In genomic region chr4:2802618-2803531, GRCh38 we compare ENCODE assay signal across 19 cellular contexts. TPM values are rescaled to one million over a fixed set of nuclear protein-coding genes. Genes with fewer than 3 reads are reported as not detected.
DNase-seq lines count a peak whose midpoint lies in the region; ATAC-seq, FAIRE-seq and TF ChIP-seq lines count a peak whose summit lies in the region.
"Had no signal": no experiment of that assay in that cellular context is flagged by ENCODE, and none has a peak within 500 bp of the region (broad histone marks: within the 10 kb centered on the region; RNA-seq: fewer than 3 reads in every experiment).

No MANE protein-coding gene starts in this region.

- RAD21 ChIA-PET in HCT116 (lab: Charles Lee; ENCODE audit: low non-redundant PET in 1 of 2, low total read pairs in 2 of 2, uncharacterized antibody in 2 of 2, unreplicated experiment in 2 of 2), result no interaction called here

- no peak for TF ChIP-seq EP300 in K562 (IDR thresholded peaks at IDR 0.05; ENCODE audit: low read length)

- H3K4me3 Mint-ChIP-seq in activated T-cell treated with anti-CD3 and anti-CD28 coated beads, Interleukin-2, amount 50 U/mL, for 4 hours, result no peak overlapping the region
- H3K4me3 Mint-ChIP-seq: activated CD4-positive, alpha-beta T cell treated with anti-CD3 and anti-CD28 coated beads, Interleukin-2, amount 10 ng/mL, durations not matched to agents 24 days and 14 days had no signal

- H3K9ac ChIP-seq in HCT116 (ENCODE audit: low read length) (no peak overlapping the region), K562 (ENCODE audit: insufficient read depth in 1 of 2, low read depth in 2 of 2, low read length in 2 of 2) (0 out of 4 replicates have a peak overlapping the region, but pooled peaks of 1 of the 2 experiments have one; percentile 19)

- H3K79me2 ChIP-seq in HCT116 (ENCODE audit: insufficient read depth, low read length) (no peaks in the 10 kb centered on the region), K562 (ENCODE audit: control insufficient read depth, insufficient read depth, low read length) (no peaks in the 10 kb centered on the region; the same call in 2 of the 3 replicates)

- no peaks in the 10 kb centered on the region for H3K9me3 Mint-ChIP-seq in activated T-cell treated with anti-CD3 and anti-CD28 coated beads, Interleukin-2, amount 50 U/mL, for 4 hours
- H3K9me3 Mint-ChIP-seq: activated CD4-positive, alpha-beta T cell treated with anti-CD3 and anti-CD28 coated beads, Interleukin-2, amount 10 ng/mL, durations not matched to agents 24 days and 14 days; naive B cell had no signal

- CTCF ChIA-PET in HCT116 (lab: Charles Lee), result interaction anchor here (0.8 kb wide), 1 partner anchor 9 kb away, joined by 3 read pairs; no protein-coding TSS in a partner anchor
- CTCF ChIA-PET in K562 (lab: Yijun Ruan, JAX; ENCODE audit: low intra/inter-chr PET ratio), result no interaction called here

- in situ Hi-C loops in K562 (cut with MboI), result no loop called here

- no peak for TF ChIP-seq POLR2A in HCT116 (IDR thresholded peaks at IDR 0.05; ENCODE audit: borderline replicate concordance, extremely low read depth, insufficient read depth, insufficient read length)
- no peak for TF ChIP-seq POLR2A in K562 (conservative IDR thresholded peaks at IDR 0.05)

- H3K9me3 ChIP-seq in HCT116 (ENCODE audit: control insufficient read depth in 1 of 2, insufficient read depth in 1 of 2, low read depth in 1 of 2, low read length in 2 of 2) (no peaks in the 10 kb centered on the region), K562 (replicated peaks; ENCODE audit: control insufficient read depth, insufficient read depth, low read depth, low read length) (no peaks in the 10 kb centered on the region)
- H3K9me3 ChIP-seq: body of pancreas, esophagus muscularis mucosa, HAP-1, SJSA1 had no signal

- H3K4me2 ChIP-seq in HCT116 (ENCODE audit: low read length), result peak overlapping the region; percentile 44
- H3K4me2 ChIP-seq in K562 (ENCODE audit: insufficient read depth, low read length), result no peak overlapping the region

- H3K27me3 ChIP-seq in HCT116 (ENCODE audit: insufficient read depth, low read length) (no peaks in the 10 kb centered on the region), K562 (ENCODE audit: control insufficient read depth in 2 of 2, insufficient read depth in 2 of 2, low read length in 2 of 2) (no peaks in the 10 kb centered on the region)
- H3K27me3 ChIP-seq: body of pancreas, dorsolateral prefrontal cortex, esophagus muscularis mucosa, SJSA1 had no signal

- intact Hi-C loops in HCT116 (cut with micrococcal nuclease) (no loop called here), K562 (cut with micrococcal nuclease) (no loop called here)

- no peak overlapping the region for H2AFZ ChIP-seq in HCT116 (ENCODE audit: low read depth, low read length, poor library complexity, severe bottlenecking)
- H2AFZ ChIP-seq in K562 (ENCODE audit: low read depth, low read length), result no peak overlapping the region

- H4K20me1 ChIP-seq in HCT116 (ENCODE audit: insufficient read depth) (no peaks in the 10 kb centered on the region), K562 (replicated peaks; ENCODE audit: control insufficient read depth, insufficient read depth, low read length) (peaks cover 4% of the 10 kb centered on the region; the same call in 1 of the 2 replicates)

- TF ChIP-seq CTCF in HCT116 (IDR thresholded peaks at IDR 0.05 in 2 of 3, conservative IDR thresholded peaks at IDR 0.05 in 1 of 3; ENCODE audit: borderline replicate concordance in 1 of 3, insufficient read depth in 1 of 3, low read depth in 2 of 3, low read length in 2 of 3), result no peak
- no peak for TF ChIP-seq CTCF in K562 (IDR thresholded peaks at IDR 0.05 in 2 of 3, conservative IDR thresholded peaks at IDR 0.05 in 1 of 3; ENCODE audit: insufficient read depth in 2 of 3, low read depth in 1 of 3, low read length in 3 of 3)

- BruUV-seq in HCT116 (replicated peaks; lab: Mats Ljungman, UMichigan) (no TSS peak), K562 (replicated peaks; lab: Mats Ljungman, UMichigan) (no TSS peak)

- no peak overlapping the region for H3K4me3 ChIP-seq in HCT116 (replicated peaks in 1 of 2; ENCODE audit: low read depth in 1 of 2, low read length in 2 of 2)
- no peak overlapping the region for H3K4me3 ChIP-seq in K562
- H3K4me3 ChIP-seq in skin epidermis, result no peak overlapping the region
- H3K4me3 ChIP-seq: body of pancreas, dorsolateral prefrontal cortex, esophagus muscularis mucosa, HAP-1, SJSA1 had no signal

- no peaks in the 10 kb centered on the region for H3K36me3 ChIP-seq in HCT116 (ENCODE audit: control insufficient read depth in 1 of 2, insufficient read depth in 2 of 2, low read length in 2 of 2)
- H3K36me3 ChIP-seq in K562 (ENCODE audit: control insufficient read depth, insufficient read depth, low read length), result no peaks in the 10 kb centered on the region
- H3K36me3 ChIP-seq: esophagus muscularis mucosa, HAP-1, SJSA1 had no signal

- H3K27ac ChIP-seq in HCT116 (ENCODE audit: low read depth, low read length), result no peak overlapping the region
- H3K27ac ChIP-seq in K562 (ENCODE audit: extremely low read depth, low read depth, low read length), result no peak overlapping the region
- H3K27ac ChIP-seq in skin epidermis, result peak overlapping the region in 20 of 21 experiments; percentile 4 to 82 (median 54)
- H3K27ac ChIP-seq: SJSA1 had no signal

- FAIRE-seq in K562 (lab: Jason Lieb, UNC), result no peak
- FAIRE-seq: GM18507, GM19239 had no signal

- peaks cover 42% of the 10 kb centered on the region for H3K4me1 Mint-ChIP-seq in activated T-cell treated with anti-CD3 and anti-CD28 coated beads, Interleukin-2, amount 50 U/mL, for 4 hours (ENCODE audit: low read depth)

- 88% methylated on average over 27 of the region's 27 CpGs for WGBS in K562 (ENCODE audit: insufficient coverage, low coverage, missing lambda C conversion rate)

- no peaks in the 10 kb centered on the region for H3K36me3 Mint-ChIP-seq in activated T-cell treated with anti-CD3 and anti-CD28 coated beads, Interleukin-2, amount 50 U/mL, for 4 hours (ENCODE audit: insufficient read depth)
- H3K36me3 Mint-ChIP-seq: naive B cell had no signal

- TF ChIP-seq RAD21 in HCT116 (IDR thresholded peaks at IDR 0.05; ENCODE audit: low read depth) (no peak), K562 (CRISPR knock-in tag; conservative IDR thresholded peaks at IDR 0.05 in 1 of 2, IDR thresholded peaks at IDR 0.05 in 1 of 2) (no peak)

- ATAC-seq in HCT116 (0 out of 2 replicates have a peak, but pooled peaks have one; percentile 2), K562 (no peak), left lobe of liver (no peak), SK-N-SH treated with all-trans-retinoic acid at 6 μM for 48 hours (no peak)
- ATAC-seq in activated T-cell treated with anti-CD3 and anti-CD28 coated beads, Interleukin-2, amount 50 U/mL, for 4 hours, result no peak
- ATAC-seq: body of pancreas had no signal

- H3K9me2 ChIP-seq in HCT116 (ENCODE audit: insufficient read depth), result no peaks in the 10 kb centered on the region

- H3K27me3 Mint-ChIP-seq in activated T-cell treated with anti-CD3 and anti-CD28 coated beads, Interleukin-2, amount 50 U/mL, for 4 hours (ENCODE audit: low read depth), result no peaks in the 10 kb centered on the region
- H3K27me3 Mint-ChIP-seq: activated CD4-positive, alpha-beta T cell treated with anti-CD3 and anti-CD28 coated beads, Interleukin-2, amount 10 ng/mL, durations not matched to agents 24 days and 14 days; naive B cell had no signal

- H3K9me1 ChIP-seq in K562 (ENCODE audit: control insufficient read depth, insufficient read depth, low read length), result peaks cover 2% of the 10 kb centered on the region

- H3K4me1 ChIP-seq in HCT116 (ENCODE audit: control insufficient read depth in 1 of 2, insufficient read depth in 2 of 2, low read length in 2 of 2) (peaks cover 31 to 67% of the 10 kb centered on the region in 2 experiments), K562 (replicated peaks in 1 of 2; ENCODE audit: control insufficient read depth in 2 of 2, insufficient read depth in 2 of 2, low read length in 2 of 2) (peaks cover 16 to 85% of the 10 kb centered on the region in 2 experiments; a peak in 4 of 5 replicates)
- H3K4me1 ChIP-seq: HAP-1 had no signal

- POLR2A ChIA-PET in HCT116 (lab: Charles Lee), result no interaction called here
- POLR2A ChIA-PET in K562 (lab: Yijun Ruan, JAX), result interaction anchor here (0.5 to 1.2 kb wide), 5 partner anchors 8 to 794 kb away, joined by 3 to 8 read pairs (median 5); no protein-coding TSS in a partner anchor

- DNase-seq in HCT116 (ENCODE audit: low read depth, low spot score) (no peak), K562 (ENCODE audit: extremely low read depth in 1 of 4, low spot score in 3 of 4) (no peak), left lobe of liver (ENCODE audit: low spot score) (peak; percentile 45), NCI-H748 treated with DMSO at 0.1 percent for 48 hours (lab: John Stamatoyannopoulos, UW) (no peak)
- no peak for DNase-seq in activated T-cell treated with anti-CD3 and anti-CD28 coated beads, Interleukin-2, amount 50 U/mL, for 4 hours
- DNase-seq: activated CD4-positive, alpha-beta T cell treated with anti-CD3 and anti-CD28 coated beads, Interleukin-2, amount 10 ng/mL, durations not matched to agents 24 days and 14 days; activated naive CD4-positive, alpha-beta T cell treated with anti-CD3 and anti-CD28 coated beads, Interleukin-2, amount 50 U/mL, for 16 hours; kidney glomerular epithelial cell; naive B cell; T-helper 9 cell had no signal

RNA-seq across cellular contexts. Expression of gene SH3BP2, which starts 10.0 kb away (rescaled TPM):
- total RNA-seq in HCT116 (2021; ENCODE audit: unreplicated experiment) (52.8 TPM), K562 (2014; rRNA removed) (9.7 and 15.9 TPM in 2 replicates), K562 (2014; rRNA removed; fragmentation: Illumina TruSeq; extraction: Trizol) (3.7 and 3.9 TPM in 2 replicates), K562 (2015; rRNA removed; fragmentation: Illumina TruSeq; extraction: Trizol) (3.5 and 5.6 TPM in 2 replicates), K562 (2021) (10.8 and 16.0 TPM in 2 replicates), left lobe of liver (59.8 TPM)
- 21.4 and 22.2 TPM in 2 replicates for polyA plus RNA-seq in HCT116 (2012)
- total RNA-seq in K562 (2011; cell fraction: chromatin; rRNA removed; ENCODE audit: low replicate concordance), result 49.1 and 137 TPM in 2 replicates
- total RNA-seq in K562 (2011; cell fraction: nucleolus; rRNA removed), result 57.9 and 62.0 TPM in 2 replicates
- total RNA-seq in K562 (2011; cell fraction: nucleoplasm; rRNA removed), result 59.4 and 93.7 TPM in 2 replicates
- polyA plus RNA-seq in K562 (2011; rRNA removed) (9.6 and 13.9 TPM in 2 replicates), K562 (2014; fragmentation: Illumina TruSeq; extraction: Trizol) (5.1 and 10.9 TPM in 2 replicates), K562 (2014; fragmentation: Nextera tagmentation; extraction: Ambion mirVana) (under 1 TPM; 0.34 to 0.72 TPM), K562 (2014; rRNA removed) (14.2 and 17.6 TPM in 2 replicates)
- 10.6 and 10.7 TPM in 2 replicates for polyA plus RNA-seq in K562 (2011; cell fraction: cytosol; rRNA removed)
- 88.6 and 117 TPM in 2 replicates for polyA plus RNA-seq in K562 (2011; cell fraction: nucleus; rRNA removed)
- polyA plus RNA-seq in K562 (2012), result 4.4 and 18.7 TPM in 2 replicates
- 18.0 and 41.6 TPM in 2 replicates for polyA minus RNA-seq in K562 (2011; rRNA and poly(A)+ RNA removed)
- 5.7 and 10.8 TPM in 2 replicates for polyA minus RNA-seq in K562 (2011; cell fraction: cytosol; rRNA and poly(A)+ RNA removed)
- polyA minus RNA-seq in K562 (2011; cell fraction: nucleus; rRNA and poly(A)+ RNA removed), result 26.8 and 33.3 TPM in 2 replicates
- 10 to 100 TPM; 72.2 to 77.9 (median 76.7) TPM for total RNA-seq in activated T-cell treated with anti-CD3 and anti-CD28 coated beads, Interleukin-2, amount 50 U/mL, for 4 hours

RNA-seq across cellular contexts. Expression of gene ADD1, which starts 40.8 kb away (rescaled TPM):
- total RNA-seq in HCT116 (2021; ENCODE audit: unreplicated experiment) (139 TPM), K562 (2014; rRNA removed) (104 and 140 TPM in 2 replicates), K562 (2014; rRNA removed; fragmentation: Illumina TruSeq; extraction: Trizol) (67.1 and 80.8 TPM in 2 replicates), K562 (2015; rRNA removed; fragmentation: Illumina TruSeq; extraction: Trizol) (74.0 and 76.9 TPM in 2 replicates), K562 (2021) (145 and 153 TPM in 2 replicates), left lobe of liver (113 TPM)
- polyA plus RNA-seq in HCT116 (2012), result 99.5 and 110 TPM in 2 replicates
- total RNA-seq in K562 (2011; cell fraction: chromatin; rRNA removed; ENCODE audit: low replicate concordance), result 289 and 338 TPM in 2 replicates
- 122 and 133 TPM in 2 replicates for total RNA-seq in K562 (2011; cell fraction: nucleolus; rRNA removed)
- 186 and 236 TPM in 2 replicates for total RNA-seq in K562 (2011; cell fraction: nucleoplasm; rRNA removed)
- polyA plus RNA-seq in K562 (2011; rRNA removed) (72.4 and 77.0 TPM in 2 replicates), K562 (2014; fragmentation: Illumina TruSeq; extraction: Trizol) (99.7 and 110 TPM in 2 replicates), K562 (2014; fragmentation: Nextera tagmentation; extraction: Ambion mirVana) (10 to 100 TPM; 17.5 to 20.7 TPM), K562 (2014; rRNA removed) (87.7 and 121 TPM in 2 replicates)
- polyA plus RNA-seq in K562 (2011; cell fraction: cytosol; rRNA removed), result 85.9 and 111 TPM in 2 replicates
- polyA plus RNA-seq in K562 (2011; cell fraction: nucleus; rRNA removed), result 164 and 189 TPM in 2 replicates
- polyA plus RNA-seq in K562 (2012), result 141 and 159 TPM in 2 replicates
- 65.9 and 67.4 TPM in 2 replicates for polyA minus RNA-seq in K562 (2011; rRNA and poly(A)+ RNA removed)
- polyA minus RNA-seq in K562 (2011; cell fraction: cytosol; rRNA and poly(A)+ RNA removed), result 46.7 and 62.1 TPM in 2 replicates
- polyA minus RNA-seq in K562 (2011; cell fraction: nucleus; rRNA and poly(A)+ RNA removed), result 57.5 and 58.6 TPM in 2 replicates
- 100 to 1,000 TPM; 147 to 175 (median 153) TPM for total RNA-seq in activated T-cell treated with anti-CD3 and anti-CD28 coated beads, Interleukin-2, amount 50 U/mL, for 4 hours

RNA-seq across cellular contexts. Expression of gene TNIP2, which starts 46.7 kb away (rescaled TPM):
- total RNA-seq in HCT116 (2021; ENCODE audit: unreplicated experiment) (41.0 TPM), K562 (2014; rRNA removed) (42.6 and 46.7 TPM in 2 replicates), K562 (2014; rRNA removed; fragmentation: Illumina TruSeq; extraction: Trizol) (11.6 and 13.1 TPM in 2 replicates), K562 (2015; rRNA removed; fragmentation: Illumina TruSeq; extraction: Trizol) (19.5 and 21.9 TPM in 2 replicates), K562 (2021) (32.2 and 35.8 TPM in 2 replicates), left lobe of liver (13.1 TPM)
- polyA plus RNA-seq in HCT116 (2012), result 44.4 and 46.7 TPM in 2 replicates
- total RNA-seq in K562 (2011; cell fraction: chromatin; rRNA removed; ENCODE audit: low replicate concordance), result 24.5 and 78.1 TPM in 2 replicates
- 49.7 and 54.7 TPM in 2 replicates for total RNA-seq in K562 (2011; cell fraction: nucleolus; rRNA removed)
- total RNA-seq in K562 (2011; cell fraction: nucleoplasm; rRNA removed), result 30.4 and 33.4 TPM in 2 replicates
- polyA plus RNA-seq in K562 (2011; rRNA removed) (17.5 and 21.8 TPM in 2 replicates), K562 (2014; fragmentation: Illumina TruSeq; extraction: Trizol) (12.1 and 18.3 TPM in 2 replicates), K562 (2014; fragmentation: Nextera tagmentation; extraction: Ambion mirVana) (1 to 10 TPM in 1 of 2 experiments, under 1 TPM in 1; 0.61 to 1.1 TPM), K562 (2014; rRNA removed) (38.1 and 38.2 TPM in 2 replicates)
- polyA plus RNA-seq in K562 (2011; cell fraction: cytosol; rRNA removed), result 16.5 and 28.2 TPM in 2 replicates
- 49.0 and 90.0 TPM in 2 replicates for polyA plus RNA-seq in K562 (2011; cell fraction: nucleus; rRNA removed)
- 30.8 and 32.9 TPM in 2 replicates for polyA plus RNA-seq in K562 (2012)
- polyA minus RNA-seq in K562 (2011; rRNA and poly(A)+ RNA removed), result 10.0 and 16.8 TPM in 2 replicates
- polyA minus RNA-seq in K562 (2011; cell fraction: cytosol; rRNA and poly(A)+ RNA removed), result 13.7 and 14.7 TPM in 2 replicates
- 16.4 and 17.5 TPM in 2 replicates for polyA minus RNA-seq in K562 (2011; cell fraction: nucleus; rRNA and poly(A)+ RNA removed)
- 100 to 1,000 TPM in 2 of 3 donors, 10 to 100 TPM in 1; 95.4 to 116 (median 101) TPM for total RNA-seq in activated T-cell treated with anti-CD3 and anti-CD28 coated beads, Interleukin-2, amount 50 U/mL, for 4 hours

Comparison
In these comparisons a context has a peak if more than half of its experiments do, and no peak if none do; other contexts are left out.
1. H3K27ac ChIP-seq: peak in skin epidermis (20 of 21); none in HCT116 (single experiment) and K562 (single experiment).
2. Of the 22 proteins assayed by ChIP-seq in both K562 and HCT116: peak only in K562: ZBTB33; only in HCT116: none; in both: none; in neither: 21.